In the genomic region with DNA sequence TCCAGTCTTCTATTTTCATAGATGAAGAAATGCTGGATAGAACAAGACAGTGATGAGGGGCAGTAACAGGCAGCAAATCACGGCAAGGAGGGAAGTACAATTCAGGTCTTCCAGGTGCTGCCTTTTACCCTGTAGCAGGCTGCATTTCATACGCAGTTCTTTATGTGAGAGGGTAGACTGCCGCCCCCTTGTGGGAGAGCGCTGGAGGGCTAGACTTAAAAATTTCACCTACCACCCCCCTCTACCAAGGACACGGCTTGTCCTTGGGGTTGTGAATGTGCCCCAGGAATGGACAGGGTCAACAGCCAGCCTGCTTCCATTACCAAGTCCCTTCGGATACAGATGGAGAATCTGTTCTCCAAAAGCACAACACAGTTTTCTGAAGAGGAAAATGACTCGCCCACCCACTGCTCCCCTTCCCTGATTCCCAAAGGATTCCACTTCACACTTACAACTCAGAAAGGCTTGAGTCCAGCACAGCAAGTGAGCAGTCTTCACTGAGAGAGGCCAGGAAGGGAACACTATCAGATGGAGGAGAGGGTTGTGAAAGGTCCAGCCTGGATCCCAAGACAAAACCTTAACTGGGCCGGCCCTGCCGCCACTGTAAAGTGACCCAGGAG, we compare ENCODE assay signal across 8 cellular contexts. TPM values are rescaled to one million over a fixed set of nuclear protein-coding genes. Genes with fewer than 3 reads are reported as not detected.
DNase-seq lines count a peak whose midpoint lies in the region; ATAC-seq and TF ChIP-seq lines count a peak whose summit lies in the region.

No MANE protein-coding gene starts in this region.

- H3K36me3 ChIP-seq in MM.1S (replicated peaks; ENCODE audit: insufficient read depth, low read length) = no peaks in the 10 kb centered on the region

- no peak overlapping the region for H3K9ac ChIP-seq in MM.1S (ENCODE audit: low read length)

- H3K27ac ChIP-seq in MM.1S (ENCODE audit: low read length) = no peak overlapping the region

- no peak overlapping the region for H3K4me3 ChIP-seq in MM.1S (ENCODE audit: low read length)
- no peak overlapping the region for H3K4me3 ChIP-seq in fibroblast of pulmonary artery (replicated peaks; ENCODE audit: low read depth, low read length)

- H3K27ac Mint-ChIP-seq in activated CD8-positive, alpha-beta memory T cell treated with anti-CD3 and anti-CD28 coated beads, Interleukin-2, amount 10 ng/mL, durations not matched to agents 7 days and 5 days = no peak overlapping the region

- DNase-seq in EH (ENCODE audit: low read depth) = peak; percentile 14
- DNase-seq in MM.1S = peak; percentile 23
- DNase-seq in activated CD8-positive, alpha-beta memory T cell treated with anti-CD3 and anti-CD28 coated beads, Interleukin-2, amount 10 ng/mL, durations not matched to agents 7 days and 5 days = peak; percentile 72
- peak; percentile 40 for DNase-seq in fibroblast of pulmonary artery (ENCODE audit: low read depth)
- peak; percentile 66 to 67 for DNase-seq in stimulated activated CD4-positive, alpha-beta T cell treated with anti-CD3 and anti-CD28 coated beads, Interleukin-2, amount 100 ng/mL, for 24 hours
- no peak for DNase-seq in GF-D8 (lab: John Stamatoyannopoulos, UW)
- DNase-seq in NCI-H510A treated with DMSO at 0.1 percent for 48 hours (lab: John Stamatoyannopoulos, UW) = no peak
- no peak for DNase-seq in NCI-H1417 (lab: John Stamatoyannopoulos, UW)

- H3K9me2 ChIP-seq in MM.1S (replicated peaks; ENCODE audit: insufficient read depth, low read length) = no peaks in the 10 kb centered on the region

- H3K79me2 ChIP-seq in MM.1S (ENCODE audit: low read length) = no peaks in the 10 kb centered on the region; the same call in 1 of the 2 replicates

- H3K27me3 Mint-ChIP-seq in activated CD8-positive, alpha-beta memory T cell treated with anti-CD3 and anti-CD28 coated beads, Interleukin-2, amount 10 ng/mL, durations not matched to agents 7 days and 5 days = no peaks in the 10 kb centered on the region

- no peaks in the 10 kb centered on the region for H3K9me3 ChIP-seq in MM.1S (replicated peaks; ENCODE audit: insufficient read depth, low read length)

- H3K4me3 Mint-ChIP-seq in activated CD8-positive, alpha-beta memory T cell treated with anti-CD3 and anti-CD28 coated beads, Interleukin-2, amount 10 ng/mL, durations not matched to agents 7 days and 5 days = no peak overlapping the region

- peaks cover 53% of the 10 kb centered on the region for H3K36me3 Mint-ChIP-seq in activated CD8-positive, alpha-beta memory T cell treated with anti-CD3 and anti-CD28 coated beads, Interleukin-2, amount 10 ng/mL, durations not matched to agents 7 days and 5 days

- H4K20me1 ChIP-seq in MM.1S (ENCODE audit: insufficient read depth, low read length) = no peaks in the 10 kb centered on the region

- H3K27me3 ChIP-seq in MM.1S (replicated peaks; ENCODE audit: insufficient read depth, low read length) = no peaks in the 10 kb centered on the region

- no peak overlapping the region for H2AFZ ChIP-seq in MM.1S (ENCODE audit: low read length)

- TF ChIP-seq CTCF in MM.1S (IDR thresholded peaks at IDR 0.05; ENCODE audit: low read length) (peak; percentile 50), fibroblast of pulmonary artery (IDR thresholded peaks at IDR 0.05; ENCODE audit: low read length, missing control alignments) (peak; percentile 57)

- peaks cover 36% of the 10 kb centered on the region for H3K4me1 Mint-ChIP-seq in activated CD8-positive, alpha-beta memory T cell treated with anti-CD3 and anti-CD28 coated beads, Interleukin-2, amount 10 ng/mL, durations not matched to agents 7 days and 5 days

- no peaks in the 10 kb centered on the region for H3F3A ChIP-seq in MM.1S (ENCODE audit: insufficient read depth, low read length)

- CTCF ChIA-PET in activated CD8-positive, alpha-beta memory T cell treated with anti-CD3 and anti-CD28 coated beads, Interleukin-2, amount 10 ng/mL, durations not matched to agents 7 days and 5 days (lab: Charles Lee) = interaction anchor here (0.9 to 2.1 kb wide), 8 partner anchors 12 to 411 kb away, joined by 3 to 5 read pairs (median 4); no protein-coding TSS in a partner anchor

- no peaks in the 10 kb centered on the region for H3K9me3 Mint-ChIP-seq in activated CD8-positive, alpha-beta memory T cell treated with anti-CD3 and anti-CD28 coated beads, Interleukin-2, amount 10 ng/mL, durations not matched to agents 7 days and 5 days (ENCODE audit: low read depth)

- H3K4me2 ChIP-seq in MM.1S (ENCODE audit: low read depth, low read length) = no peak overlapping the region

- no peaks in the 10 kb centered on the region for H3K4me1 ChIP-seq in MM.1S (ENCODE audit: low read length)

- ATAC-seq in activated CD8-positive, alpha-beta memory T cell treated with anti-CD3 and anti-CD28 coated beads, Interleukin-2, amount 10 ng/mL, durations not matched to agents 7 days and 5 days = peak; percentile 70

RNA-seq across cellular contexts. Expression of a gene that starts 7.4 kb away (rescaled TPM):
- total RNA-seq in activated CD8-positive, alpha-beta memory T cell treated with anti-CD3 and anti-CD28 coated beads, Interleukin-2, amount 10 ng/mL, durations not matched to agents 7 days and 5 days = 10 to 100 TPM; 29.6 to 37.5 TPM

RNA-seq across cellular contexts. Expression of a gene that starts 7.6 kb away (rescaled TPM):
- total RNA-seq in activated CD8-positive, alpha-beta memory T cell treated with anti-CD3 and anti-CD28 coated beads, Interleukin-2, amount 10 ng/mL, durations not matched to agents 7 days and 5 days = 100 to 1,000 TPM; 215 to 266 TPM

RNA-seq across cellular contexts. Expression of a gene that starts 14.1 kb away (rescaled TPM):
- total RNA-seq in activated CD8-positive, alpha-beta memory T cell treated with anti-CD3 and anti-CD28 coated beads, Interleukin-2, amount 10 ng/mL, durations not matched to agents 7 days and 5 days = 1 to 10 TPM; 1.1 TPM

RNA-seq across cellular contexts. Expression of a gene that starts 32.1 kb away (rescaled TPM):
- total RNA-seq in activated CD8-positive, alpha-beta memory T cell treated with anti-CD3 and anti-CD28 coated beads, Interleukin-2, amount 10 ng/mL, durations not matched to agents 7 days and 5 days = 1 to 10 TPM in 1 of 2 experiments, under 1 TPM in 1; 0.87 to 4.6 TPM

Comparison
In these comparisons a context has a peak if more than half of its experiments do, and no peak if none do; other contexts are left out.
1. DNase-seq: peak in EH (single experiment), MM.1S (single experiment), activated CD8-positive, alpha-beta memory T cell treated with anti-CD3 and anti-CD28 coated beads, Interleukin-2, amount 10 ng/mL, durations not matched to agents 7 days and 5 days (single experiment), fibroblast of pulmonary artery (single experiment) and stimulated activated CD4-positive, alpha-beta T cell treated with anti-CD3 and anti-CD28 coated beads, Interleukin-2, amount 100 ng/mL, for 24 hours (2 of 2); none in GF-D8 (single experiment), NCI-H510A treated with DMSO at 0.1 percent for 48 hours (single experiment) and NCI-H1417 (0 of 3).